ENCODE assay signal across 15 cellular contexts in genomic region chr17:8380049-8380448, GRCh38. TPM values are rescaled to one million over a fixed set of nuclear protein-coding genes. Genes with fewer than 3 reads are reported as not detected.
A peak's percentile ranks its signal among the peaks of the same experiment; 100 is the strongest.
DNase-seq lines count a peak whose midpoint lies in the region; ATAC-seq and TF ChIP-seq lines count a peak whose summit lies in the region.
"Had no signal": no experiment of that assay in that cellular context is flagged by ENCODE, and none has a peak within 500 bp of the region (broad histone marks: within the 10 kb centered on the region; RNA-seq: fewer than 3 reads in every experiment).

No MANE protein-coding gene starts in this region.

- no peak overlapping the region for H3K4me3 ChIP-seq in CD8-positive, alpha-beta memory T cell (ENCODE audit: low read length)
- peak overlapping the region; percentile 62 for H3K4me3 ChIP-seq in HL-60 (replicated peaks; ENCODE audit: insufficient read depth, low read length)
- no peak overlapping the region for H3K4me3 ChIP-seq in naive thymus-derived CD4-positive, alpha-beta T cell (ENCODE audit: low read length)
- H3K4me3 ChIP-seq: pancreas had no signal

- H3K4me3 Mint-ChIP-seq in CD8-positive, alpha-beta memory T cell: peak overlapping the region in 4 of 7 donors; percentile 35 to 99 (median 72)
- peak overlapping the region; percentile 100 for H3K4me3 Mint-ChIP-seq in activated T-helper 17 cell treated with anti-CD3 and anti-CD28 coated beads, Interleukin-2, amount 50 U/mL, for 72 hours
- H3K4me3 Mint-ChIP-seq in naive thymus-derived CD4-positive, alpha-beta T cell: peak overlapping the region in 4 of 10 donors; percentile 18 to 98 (median 62)

- no peaks in the 10 kb centered on the region for H3K27me3 Mint-ChIP-seq in CD8-positive, alpha-beta memory T cell
- H3K27me3 Mint-ChIP-seq in activated T-helper 17 cell treated with anti-CD3 and anti-CD28 coated beads, Interleukin-2, amount 50 U/mL, for 72 hours: no peaks in the 10 kb centered on the region
- peaks cover 0 to 2% (median 0%) of the 10 kb centered on the region in 5 donors for H3K27me3 Mint-ChIP-seq in naive thymus-derived CD4-positive, alpha-beta T cell
- H3K27me3 Mint-ChIP-seq: T-helper 17 cell had no signal

- H3K4me1 Mint-ChIP-seq in CD8-positive, alpha-beta memory T cell: peaks cover 66 to 87% (median 85%) of the 10 kb centered on the region in 3 donors
- peaks cover 31% of the 10 kb centered on the region for H3K4me1 Mint-ChIP-seq in activated T-helper 17 cell treated with anti-CD3 and anti-CD28 coated beads, Interleukin-2, amount 50 U/mL, for 72 hours
- H3K4me1 Mint-ChIP-seq in naive thymus-derived CD4-positive, alpha-beta T cell: peaks cover 39 to 88% (median 65%) of the 10 kb centered on the region in 7 donors

- no peak for ATAC-seq in activated T-helper 17 cell treated with anti-CD3 and anti-CD28 coated beads, Interleukin-2, amount 50 U/mL, for 72 hours (replicated peaks)
- no peak for ATAC-seq in naive thymus-derived CD4-positive, alpha-beta T cell
- ATAC-seq in GM18498 (IDR thresholded peaks at IDR 0.05; ENCODE audit: unreplicated experiment): no peak
- ATAC-seq: left colon, pancreas, T-helper 17 cell had no signal

- H3K36me3 Mint-ChIP-seq in CD8-positive, alpha-beta memory T cell: peaks cover 10 to 74% (median 19%) of the 10 kb centered on the region in 3 donors
- peaks cover 83% of the 10 kb centered on the region for H3K36me3 Mint-ChIP-seq in activated T-helper 17 cell treated with anti-CD3 and anti-CD28 coated beads, Interleukin-2, amount 50 U/mL, for 72 hours (ENCODE audit: low read depth)
- peaks cover 5 to 42% (median 30%) of the 10 kb centered on the region in 5 donors for H3K36me3 Mint-ChIP-seq in naive thymus-derived CD4-positive, alpha-beta T cell

- no peaks in the 10 kb centered on the region for H3K9me3 ChIP-seq in CD8-positive, alpha-beta memory T cell (ENCODE audit: low read length)
- H3K9me3 ChIP-seq in naive thymus-derived CD4-positive, alpha-beta T cell (ENCODE audit: control insufficient read depth in 2 of 3, low read length in 3 of 3): no peaks in the 10 kb centered on the region
- H3K9me3 ChIP-seq: pancreas, stomach had no signal

- no peak for TF ChIP-seq CTCF in HL-60 (IDR thresholded peaks at IDR 0.05; ENCODE audit: insufficient read depth, low read length)

- intact Hi-C loops in naive thymus-derived CD4-positive, alpha-beta T cell (cut with micrococcal nuclease): loop anchor here (5.0 to 10.0 kb wide), 11 partner anchors 155 to 1738 kb away; partner anchors contain the start of genes CNTROB (in 1 of the 2), CYB5D1 (in 1 of the 2), EIF5A (in 1 of the 2) and KIAA0753 (in 1 of the 2)
- intact Hi-C loops in cardiac septum (cut with DNase I): loop anchor here (5.0 to 10.0 kb wide), 2 partner anchors 57 to 365 kb away; partner anchors contain the start of genes CCDC42 and NDEL1

- no peaks in the 10 kb centered on the region for H3K9me3 Mint-ChIP-seq in CD8-positive, alpha-beta memory T cell
- no peaks in the 10 kb centered on the region for H3K9me3 Mint-ChIP-seq in activated T-helper 17 cell treated with anti-CD3 and anti-CD28 coated beads, Interleukin-2, amount 50 U/mL, for 72 hours
- H3K9me3 Mint-ChIP-seq in naive thymus-derived CD4-positive, alpha-beta T cell: peaks cover 0 to 7% (median 0%) of the 10 kb centered on the region in 11 donors

- CTCF ChIA-PET in CD8-positive, alpha-beta memory T cell (lab: Charles Lee): no interaction called here
- CTCF ChIA-PET in naive thymus-derived CD4-positive, alpha-beta T cell (lab: Charles Lee): no interaction called here

- no peaks in the 10 kb centered on the region for H3K27me3 ChIP-seq in CD8-positive, alpha-beta memory T cell (ENCODE audit: insufficient read depth, low read length, poor library complexity, severe bottlenecking)
- H3K27me3 ChIP-seq in HL-60 (ENCODE audit: insufficient read depth, poor library complexity, severe bottlenecking): no peaks in the 10 kb centered on the region
- no peaks in the 10 kb centered on the region for H3K27me3 ChIP-seq in naive thymus-derived CD4-positive, alpha-beta T cell (ENCODE audit: control insufficient read depth in 2 of 2, insufficient read depth in 2 of 2, low read length in 2 of 2)
- H3K27me3 ChIP-seq: pancreas, stomach had no signal

- peak overlapping the region in 3 of 8 donors; percentile 43 to 56 (median 54) for H3K27ac Mint-ChIP-seq in CD8-positive, alpha-beta memory T cell
- peak overlapping the region; percentile 50 for H3K27ac Mint-ChIP-seq in activated T-helper 17 cell treated with anti-CD3 and anti-CD28 coated beads, Interleukin-2, amount 50 U/mL, for 72 hours
- peak overlapping the region in 2 of 9 donors; percentile 45 to 97 for H3K27ac Mint-ChIP-seq in naive thymus-derived CD4-positive, alpha-beta T cell

- H3K4me1 ChIP-seq in CD8-positive, alpha-beta memory T cell (ENCODE audit: insufficient read depth, low read length): peaks cover 55% of the 10 kb centered on the region
- peaks cover 41 to 46% of the 10 kb centered on the region in 2 donors for H3K4me1 ChIP-seq in naive thymus-derived CD4-positive, alpha-beta T cell (ENCODE audit: control insufficient read depth in 2 of 2, insufficient read depth in 2 of 2, low read length in 2 of 2)

- no peak overlapping the region for H3K27ac ChIP-seq in CD8-positive, alpha-beta memory T cell (ENCODE audit: low read depth, low read length)
- H3K27ac ChIP-seq in HL-60 (replicated peaks): peak overlapping the region; percentile 9; the same call in 1 of the 2 replicates
- peak overlapping the region; percentile 82 for H3K27ac ChIP-seq in naive thymus-derived CD4-positive, alpha-beta T cell (ENCODE audit: low read depth, low read length)
- H3K27ac ChIP-seq: coronary artery, pancreas had no signal

- DNase-seq in CD8-positive, alpha-beta memory T cell: no peak
- no peak for DNase-seq in HL-60 (ENCODE audit: low read depth in 1 of 2, low spot score in 1 of 2)
- DNase-seq in naive thymus-derived CD4-positive, alpha-beta T cell: no peak
- DNase-seq in SKM-1 (lab: John Stamatoyannopoulos, UW; ENCODE audit: unreplicated experiment): no peak
- no peak for DNase-seq in cardiac septum (ENCODE audit: low spot score)
- DNase-seq: left colon; pancreas; stimulated activated CD4-positive, alpha-beta T cell treated with anti-CD3 and anti-CD28 coated beads, Interleukin-1b, Interleukin-23, amount 100 ng/mL, for 48 hours; stomach; T-helper 17 cell had no signal

- POLR2A ChIA-PET in CD8-positive, alpha-beta memory T cell (lab: Charles Lee): no interaction called here
- POLR2A ChIA-PET in naive thymus-derived CD4-positive, alpha-beta T cell (lab: Charles Lee): no interaction called here

- peaks cover 40% of the 10 kb centered on the region for H3K36me3 ChIP-seq in CD8-positive, alpha-beta memory T cell (ENCODE audit: insufficient read depth, low read length)
- H3K36me3 ChIP-seq in naive thymus-derived CD4-positive, alpha-beta T cell (ENCODE audit: control insufficient read depth in 2 of 3, insufficient read depth in 3 of 3, low read length in 3 of 3): peaks cover 26 to 51% (median 36%) of the 10 kb centered on the region in 3 experiments

RNA-seq across cellular contexts. Expression of gene RPL26, which starts 2.9 kb away (rescaled TPM):
- total RNA-seq in CD8-positive, alpha-beta memory T cell: 1,000 to 10,000 TPM; 2,453 to 2,522 TPM
- polyA plus RNA-seq in CD8-positive, alpha-beta memory T cell: 1,507 TPM
- total RNA-seq in activated T-helper 17 cell treated with anti-CD3 and anti-CD28 coated beads, Interleukin-2, amount 50 U/mL, for 72 hours: 1,000 to 10,000 TPM; 2,606 to 3,397 TPM
- 1,000 to 10,000 TPM; 2,029 to 3,298 (median 3,039) TPM for total RNA-seq in naive thymus-derived CD4-positive, alpha-beta T cell
- 1,000 to 10,000 TPM; 1,965 to 2,128 TPM for polyA plus RNA-seq in naive thymus-derived CD4-positive, alpha-beta T cell
- 727 TPM for total RNA-seq in cardiac septum

RNA-seq across cellular contexts. Expression of gene RNF222, which starts 17.6 kb away (rescaled TPM):
- total RNA-seq in CD8-positive, alpha-beta memory T cell: not detected
- polyA plus RNA-seq in CD8-positive, alpha-beta memory T cell: 0.18 TPM
- under 1 TPM; 0.09 to 0.21 TPM for total RNA-seq in activated T-helper 17 cell treated with anti-CD3 and anti-CD28 coated beads, Interleukin-2, amount 50 U/mL, for 72 hours
- total RNA-seq in naive thymus-derived CD4-positive, alpha-beta T cell: 1 to 10 TPM in 1 of 5 experiments, under 1 TPM in 3, not detected in 1; 0.13 to 1.7 (median 0.52) TPM
- under 1 TPM; 0.16 to 0.35 TPM for polyA plus RNA-seq in naive thymus-derived CD4-positive, alpha-beta T cell
- total RNA-seq in cardiac septum: not detected
- total RNA-seq: frontal cortex, HT-29, left colon, pancreas, stomach had no signal
- polyA plus RNA-seq: pancreas had no signal

RNA-seq across cellular contexts. Expression of gene ODF4, which starts 40.4 kb away (rescaled TPM):
- total RNA-seq in CD8-positive, alpha-beta memory T cell: not detected
- not detected for polyA plus RNA-seq in CD8-positive, alpha-beta memory T cell
- total RNA-seq in activated T-helper 17 cell treated with anti-CD3 and anti-CD28 coated beads, Interleukin-2, amount 50 U/mL, for 72 hours: not detected
- not detected for total RNA-seq in naive thymus-derived CD4-positive, alpha-beta T cell
- polyA plus RNA-seq in naive thymus-derived CD4-positive, alpha-beta T cell: not detected
- total RNA-seq in cardiac septum: not detected
- total RNA-seq: frontal cortex, HT-29, left colon, pancreas, stomach, T-helper 17 cell had no signal
- polyA plus RNA-seq: pancreas, stomach had no signal

RNA-seq across cellular contexts. Expression of gene NDEL1, which starts 55.6 kb away (rescaled TPM):
- total RNA-seq in CD8-positive, alpha-beta memory T cell: 10 to 100 TPM; 50.6 to 57.1 TPM
- polyA plus RNA-seq in CD8-positive, alpha-beta memory T cell: 66.6 TPM
- 10 to 100 TPM; 71.9 to 74.1 TPM for total RNA-seq in activated T-helper 17 cell treated with anti-CD3 and anti-CD28 coated beads, Interleukin-2, amount 50 U/mL, for 72 hours
- total RNA-seq in naive thymus-derived CD4-positive, alpha-beta T cell: 100 to 1,000 TPM in 4 of 5 experiments, 10 to 100 TPM in 1; 72.6 to 274 (median 116) TPM
- polyA plus RNA-seq in naive thymus-derived CD4-positive, alpha-beta T cell: 10 to 100 TPM; 53.7 to 73.2 TPM
- 42.0 TPM for total RNA-seq in cardiac septum
